In genomic region chr4:9704551-9705332, GRCh38 we compare ENCODE assay signal across 21 cellular contexts.
A peak's percentile ranks its signal among the peaks of the same experiment; 100 is the strongest.
DNase-seq lines count a peak whose midpoint lies in the region; ATAC-seq and TF ChIP-seq lines count a peak whose summit lies in the region.
"Had no signal": no experiment of that assay in that cellular context is flagged by ENCODE, and none has a peak within 500 bp of the region (broad histone marks: within the 10 kb centered on the region; RNA-seq: fewer than 3 reads in every experiment).

No MANE protein-coding gene starts in this region.

- peak; percentile 16 for DNase-seq in MCF 10A (ENCODE audit: unreplicated experiment)
- DNase-seq in breast epithelium (ENCODE audit: low spot score in 2 of 2): no peak
- peak; percentile 15 for DNase-seq in iPS-NIHi7 (ENCODE audit: extremely low spot score)
- no peak for DNase-seq in activated CD8-positive, alpha-beta T cell treated with anti-CD3 and anti-CD28 coated beads for 36 hours
- no peak for DNase-seq in NCI-H446 (lab: John Stamatoyannopoulos, UW)
- DNase-seq: ACHN; Calu3; CD4-positive, alpha-beta T cell; DND-41; GOT3; HFFc6; KBM-7; MG63; NCI-H187 treated with DMSO at 0.1 percent for 48 hours; NCI-H2171 treated with DMSO at 0.1 percent for 48 hours; NCI-H510A; SK-N-SH had no signal

- H3K27ac ChIP-seq in breast epithelium (no peak overlapping the region), OCI-LY3 (ENCODE audit: low read length) (no peak overlapping the region)

- intact Hi-C loops in MCF 10A (cut with micrococcal nuclease): no loop called here
- intact Hi-C loops in breast epithelium (cut with DNase I; ENCODE audit: low total_unique reads): no loop called here
- intact Hi-C loops in activated CD8-positive, alpha-beta T cell treated with anti-CD3 and anti-CD28 coated beads for 36 hours (cut with micrococcal nuclease): loop anchor here (5.0 kb wide), 1 partner anchor 308 kb away; no protein-coding TSS in a partner anchor

- H3K27ac Mint-ChIP-seq in MCF 10A (ENCODE audit: low read depth, unreplicated experiment): no peak overlapping the region
- H3K27ac Mint-ChIP-seq in activated CD8-positive, alpha-beta T cell treated with anti-CD3 and anti-CD28 coated beads for 36 hours: no peak overlapping the region
- H3K27ac Mint-ChIP-seq: HFFc6 had no signal

- POLR2A ChIA-PET in MCF 10A (lab: Yijun Ruan, JAX): no interaction called here
- POLR2A ChIA-PET in activated CD8-positive, alpha-beta T cell treated with anti-CD3 and anti-CD28 coated beads for 36 hours (lab: Charles Lee): interaction anchor here (0.6 to 0.7 kb wide), 2 partner anchors 322 to 1137 kb away, joined by 3 to 4 read pairs; no protein-coding TSS in a partner anchor

- H3K4me3 ChIP-seq in breast epithelium (no peak overlapping the region), OCI-LY3 (ENCODE audit: low read length) (no peak overlapping the region)
- H3K4me3 ChIP-seq: MG63 had no signal

- H3K9me3 Mint-ChIP-seq in MCF 10A (ENCODE audit: unreplicated experiment): no peaks in the 10 kb centered on the region
- no peaks in the 10 kb centered on the region for H3K9me3 Mint-ChIP-seq in activated CD8-positive, alpha-beta T cell treated with anti-CD3 and anti-CD28 coated beads for 36 hours
- H3K9me3 Mint-ChIP-seq: CD4-positive, alpha-beta T cell had no signal

- H3K9me3 ChIP-seq in breast epithelium (no peaks in the 10 kb centered on the region), OCI-LY3 (ENCODE audit: insufficient read depth, low read length) (no peaks in the 10 kb centered on the region)
- H3K9me3 ChIP-seq: MG63, SK-N-SH had no signal

- no peaks in the 10 kb centered on the region for H3K4me1 ChIP-seq in breast epithelium
- peaks cover 3% of the 10 kb centered on the region; the same call in 1 of the 2 replicates for H3K4me1 ChIP-seq in OCI-LY3 (ENCODE audit: low read length)

- H3K9ac ChIP-seq in OCI-LY3 (ENCODE audit: low read length): no peak overlapping the region
- H3K9ac ChIP-seq: SK-N-SH had no signal

- no TSS peak for BruUV-seq in MCF 10A (replicated peaks; lab: Mats Ljungman, UMichigan)

- H2AFZ ChIP-seq in OCI-LY3 (ENCODE audit: low read depth, low read length): no peak overlapping the region

- no peaks in the 10 kb centered on the region for H3K36me3 ChIP-seq in breast epithelium
- no peaks in the 10 kb centered on the region for H3K36me3 ChIP-seq in OCI-LY3 (replicated peaks; ENCODE audit: low read depth, low read length)
- H3K36me3 ChIP-seq: MG63 had no signal

- ATAC-seq in activated CD8-positive, alpha-beta T cell treated with anti-CD3 and anti-CD28 coated beads for 36 hours: no peak
- no peak for ATAC-seq in HG02870 (IDR thresholded peaks at IDR 0.05; ENCODE audit: unreplicated experiment)
- ATAC-seq: Panc1, Right ventricle myocardium inferior had no signal

- H3K4me1 Mint-ChIP-seq in MCF 10A (ENCODE audit: insufficient read depth, unreplicated experiment): peaks cover 12% of the 10 kb centered on the region
- peaks cover 10% of the 10 kb centered on the region for H3K4me1 Mint-ChIP-seq in activated CD8-positive, alpha-beta T cell treated with anti-CD3 and anti-CD28 coated beads for 36 hours (ENCODE audit: low read depth)

- no peak for TF ChIP-seq POLR2A in breast epithelium (IDR thresholded peaks at IDR 0.05)

- TF ChIP-seq CTCF in MCF 10A (IDR thresholded peaks at IDR 0.05; ENCODE audit: unreplicated experiment): no peak
- no peak for TF ChIP-seq CTCF in breast epithelium (IDR thresholded peaks at IDR 0.05)
- peak; percentile 29 for TF ChIP-seq CTCF in OCI-LY3 (IDR thresholded peaks at IDR 0.05; ENCODE audit: low read depth, low read length)
- TF ChIP-seq CTCF in activated CD8-positive, alpha-beta T cell treated with anti-CD3 and anti-CD28 coated beads for 36 hours (IDR thresholded peaks at IDR 0.05): no peak

- no peak overlapping the region for H3K4me2 ChIP-seq in OCI-LY3 (ENCODE audit: low read length)
- H3K4me2 ChIP-seq: SK-N-SH had no signal

- CTCF ChIA-PET in MCF 10A (lab: Yijun Ruan, JAX): interaction anchor here (0.6 to 2.2 kb wide), 6 partner anchors 9 to 366 kb away, joined by 3 to 13 read pairs (median 4); no protein-coding TSS in a partner anchor
- CTCF ChIA-PET in activated CD8-positive, alpha-beta T cell treated with anti-CD3 and anti-CD28 coated beads for 36 hours (lab: Charles Lee): interaction anchor here (0.6 to 5.2 kb wide), 6 partner anchors 9 to 315 kb away, joined by 3 to 65 read pairs (median 3); no protein-coding TSS in a partner anchor

- no peaks in the 10 kb centered on the region for H3K36me3 Mint-ChIP-seq in MCF 10A (ENCODE audit: insufficient read depth, unreplicated experiment)
- H3K36me3 Mint-ChIP-seq in activated CD8-positive, alpha-beta T cell treated with anti-CD3 and anti-CD28 coated beads for 36 hours (ENCODE audit: low read depth): no peaks in the 10 kb centered on the region

- no peaks in the 10 kb centered on the region for H3K27me3 Mint-ChIP-seq in MCF 10A (ENCODE audit: insufficient read depth, unreplicated experiment)
- no peaks in the 10 kb centered on the region for H3K27me3 Mint-ChIP-seq in activated CD8-positive, alpha-beta T cell treated with anti-CD3 and anti-CD28 coated beads for 36 hours
- H3K27me3 Mint-ChIP-seq: CD4-positive, alpha-beta T cell had no signal

- H3K4me3 Mint-ChIP-seq in MCF 10A (ENCODE audit: unreplicated experiment): no peak overlapping the region
- no peak overlapping the region for H3K4me3 Mint-ChIP-seq in activated CD8-positive, alpha-beta T cell treated with anti-CD3 and anti-CD28 coated beads for 36 hours
- H3K4me3 Mint-ChIP-seq: CD4-positive, alpha-beta T cell; HFFc6 had no signal

- H3K79me2 ChIP-seq in OCI-LY3 (ENCODE audit: low read length): no peaks in the 10 kb centered on the region

- H3K27me3 ChIP-seq in breast epithelium: no peaks in the 10 kb centered on the region
- H3K27me3 ChIP-seq in OCI-LY3 (ENCODE audit: low read depth, low read length): no peaks in the 10 kb centered on the region
- H3K27me3 ChIP-seq: MG63 had no signal

- H4K20me1 ChIP-seq in OCI-LY3 (ENCODE audit: insufficient read depth, low read length): no peaks in the 10 kb centered on the region

Comparison
In these comparisons a context has a peak if more than half of its experiments do, and no peak if none do; other contexts are left out.
1. DNase-seq: peak in MCF 10A (single experiment) and iPS-NIHi7 (single experiment); none in breast epithelium (0 of 2), activated CD8-positive, alpha-beta T cell treated with anti-CD3 and anti-CD28 coated beads for 36 hours (single experiment) and NCI-H446 (0 of 2).